25 cellular contexts compared by ENCODE assay signal in genomic region chr14:26068060-26068459, GRCh38.
"Had no signal": no experiment of that assay in that cellular context is flagged by ENCODE, and none has a peak within 500 bp of the region (broad histone marks: within the 10 kb centered on the region; RNA-seq: fewer than 3 reads in every experiment).

No MANE protein-coding gene starts in this region.

- H3K27ac ChIP-seq: colonic mucosa, epithelial cell of prostate, esophagus squamous epithelium, gastrocnemius medialis, heart right ventricle, left lung, lower lobe of right lung had no signal

- H3K9me3 ChIP-seq: colonic mucosa, esophagus squamous epithelium, gastrocnemius medialis, heart right ventricle, left lung, lower lobe of right lung, mucosa of descending colon had no signal

- H3K27me3 Mint-ChIP-seq: dendritic cell treated with granulocyte-macrophage colony-stimulating factor and Interleukin-4, amounts not matched to agents 40 ng/mL and 50 ng/mL, for 4 days; effector memory CD8-positive, alpha-beta T cell had no signal

- H3K36me3 Mint-ChIP-seq: mesothelial cell of epicardium had no signal

- H3K9me3 Mint-ChIP-seq: dendritic cell treated with granulocyte-macrophage colony-stimulating factor and Interleukin-4, amounts not matched to agents 40 ng/mL and 50 ng/mL, for 4 days; mesothelial cell of epicardium had no signal

- H3K4me3 ChIP-seq: colonic mucosa, esophagus squamous epithelium, gastrocnemius medialis, heart right ventricle, left lung, lower lobe of right lung, mucosa of descending colon had no signal

- H3K27me3 ChIP-seq: colonic mucosa, esophagus squamous epithelium, gastrocnemius medialis, heart right ventricle, left lung had no signal

- DNase-seq: colonic mucosa; cortex of kidney; effector CD8-positive, alpha-beta T cell; effector memory CD8-positive, alpha-beta T cell; erythroblast; esophagus squamous epithelium; foreskin fibroblast; foreskin melanocyte; gastrocnemius medialis; glutamatergic neuron; head of caudate nucleus; heart right ventricle; hippocampal formation; left cardiac atrium; left lung; left ventricle myocardium superior; lower lobe of right lung; mesenchymal stem cell; mucosa of descending colon had no signal

- H3K27ac Mint-ChIP-seq: dendritic cell treated with granulocyte-macrophage colony-stimulating factor and Interleukin-4, amounts not matched to agents 40 ng/mL and 50 ng/mL, for 4 days; effector memory CD8-positive, alpha-beta T cell; mesothelial cell of epicardium had no signal

- H3K4me1 ChIP-seq: colonic mucosa, esophagus squamous epithelium, gastrocnemius medialis, heart right ventricle, left lung, lower lobe of right lung had no signal

- H3K36me3 ChIP-seq: colonic mucosa, esophagus squamous epithelium, gastrocnemius medialis, heart right ventricle, left lung, lower lobe of right lung had no signal

- FAIRE-seq: islet of Langerhans, keratinocyte had no signal

- H3K4me3 Mint-ChIP-seq: dendritic cell treated with granulocyte-macrophage colony-stimulating factor and Interleukin-4, amounts not matched to agents 40 ng/mL and 50 ng/mL, for 4 days; effector memory CD8-positive, alpha-beta T cell; mesothelial cell of epicardium had no signal

- ATAC-seq: effector memory CD8-positive, alpha-beta T cell; esophagus mucosa; gastrocnemius medialis; heart right ventricle; left cardiac atrium; left lung; left ventricle myocardium superior; lower lobe of right lung; mucosa of descending colon had no signal
